Comparison of ENCODE assay signal across 26 cellular contexts in genomic region chr17:47628014-47628413, GRCh38.
"Had no signal": no experiment of that assay in that cellular context is flagged by ENCODE, and none has a peak within 500 bp of the region (broad histone marks: within the 10 kb centered on the region; RNA-seq: fewer than 3 reads in every experiment).

No MANE protein-coding gene starts in this region.

- FAIRE-seq: colon, endothelial cell of umbilical vein, frontal cortex, islet of Langerhans, keratinocyte had no signal

- H3K9me3 ChIP-seq: esophagus muscularis mucosa, heart right ventricle, left lung, lower lobe of right lung, mucosa of descending colon had no signal

- H3K27me3 ChIP-seq: dorsolateral prefrontal cortex, esophagus muscularis mucosa, foreskin keratinocyte, heart right ventricle, left lung had no signal

- ATAC-seq: foreskin keratinocyte; left cardiac atrium; left lung; left ventricle myocardium superior; lower lobe of right lung; mucosa of descending colon; naive thymus-derived CD8-positive, alpha-beta T cell had no signal

- H3K4me3 ChIP-seq: coronary artery, dorsolateral prefrontal cortex, esophagus muscularis mucosa, heart right ventricle, left lung, lower lobe of right lung, mucosa of descending colon had no signal

- H3K4me1 ChIP-seq: left lung, lower lobe of right lung had no signal

- H3K27ac ChIP-seq: coronary artery, dorsolateral prefrontal cortex, epithelial cell of prostate, esophagus muscularis mucosa, foreskin keratinocyte, heart right ventricle, left lung, lower lobe of right lung had no signal

- DNase-seq: dermis blood vessel endothelial cell; dorsolateral prefrontal cortex; effector CD4-positive, alpha-beta T cell; effector memory CD4-positive, alpha-beta T cell; erythroblast; foreskin keratinocyte; glutamatergic neuron; head of caudate nucleus; heart right ventricle; hippocampal formation; left cardiac atrium; left lung; left ventricle myocardium superior; lower lobe of right lung; mesenchymal stem cell; mucosa of descending colon; naive B cell; naive thymus-derived CD8-positive, alpha-beta T cell had no signal
